In genomic region chr4:184198190-184198589, GRCh38 we compare ENCODE assay signal across 25 cellular contexts. TPM values are rescaled to one million over a fixed set of nuclear protein-coding genes. Genes with fewer than 3 reads are reported as not detected.
"Had no signal": no experiment of that assay in that cellular context is flagged by ENCODE, and none has a peak within 500 bp of the region (broad histone marks: within the 10 kb centered on the region; RNA-seq: fewer than 3 reads in every experiment).

No MANE protein-coding gene starts in this region.

- H3K36me3 ChIP-seq: MG63 had no signal

- H3K9ac ChIP-seq: SK-N-SH had no signal

- H3K4me2 ChIP-seq: SK-N-SH had no signal

- H3K4me3 ChIP-seq: MG63 had no signal

- DNase-seq: Karpas-422, KG1, MG63, NCI-H1092, NCI-H1105 treated with DMSO at 0.1 percent for 48 hours, NCI-H1417 treated with DMSO at 0.1 percent for 48 hours, NCI-H146, NCI-H1694 treated with DMSO at 0.1 percent for 48 hours, NCI-H1930, NCI-H2081, NCI-H2107, NCI-H2227 treated with DMSO at 0.1 percent for 48 hours, NCI-H524, NCI-H69, NCI-H774, PC-3, SHP77, SK-N-SH, SW 1271 had no signal

- H3K9me3 ChIP-seq: MG63, SK-N-SH had no signal

- H3K27ac ChIP-seq: RWPE1 had no signal

- ATAC-seq: Panc1, PC-3 had no signal

RNA-seq across cellular contexts. Expression of gene ENPP6, which starts 19.5 kb away (rescaled TPM):
- total RNA-seq: HT1080, NCI-H460, OCI-LY7, PC-3, SK-MEL-5 had no signal
- polyA plus RNA-seq: SK-N-SH had no signal
